Comparison of ENCODE assay signal across 1 cellular context in the genomic region with DNA sequence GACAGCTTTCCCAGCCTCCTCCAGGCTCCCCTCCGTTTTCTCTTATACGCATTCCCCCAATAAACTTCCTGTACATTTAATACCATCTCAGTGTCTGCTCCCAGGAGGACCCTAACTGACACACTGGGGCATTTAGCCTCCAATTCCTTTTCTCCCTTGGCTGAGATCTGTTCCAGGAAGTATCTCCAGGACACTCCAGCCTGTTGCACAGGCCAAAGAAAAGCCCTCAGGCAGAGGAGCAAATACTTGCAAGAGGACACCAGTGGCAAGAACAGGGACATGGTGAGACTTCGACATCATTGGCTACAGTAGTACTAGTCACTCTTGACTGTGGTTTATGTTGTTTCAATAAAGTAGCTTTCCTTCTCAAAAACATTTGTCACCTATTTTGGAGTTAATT.
TF ChIP-seq lines count a peak whose summit lies in the region.

No MANE protein-coding gene starts in this region.

TF ChIP-seq in HEK293T, 16 proteins besides CTCF, POLR2A, EP300 and RAD21 (continued from another document):
- TF ChIP-seq, protein P1, sequence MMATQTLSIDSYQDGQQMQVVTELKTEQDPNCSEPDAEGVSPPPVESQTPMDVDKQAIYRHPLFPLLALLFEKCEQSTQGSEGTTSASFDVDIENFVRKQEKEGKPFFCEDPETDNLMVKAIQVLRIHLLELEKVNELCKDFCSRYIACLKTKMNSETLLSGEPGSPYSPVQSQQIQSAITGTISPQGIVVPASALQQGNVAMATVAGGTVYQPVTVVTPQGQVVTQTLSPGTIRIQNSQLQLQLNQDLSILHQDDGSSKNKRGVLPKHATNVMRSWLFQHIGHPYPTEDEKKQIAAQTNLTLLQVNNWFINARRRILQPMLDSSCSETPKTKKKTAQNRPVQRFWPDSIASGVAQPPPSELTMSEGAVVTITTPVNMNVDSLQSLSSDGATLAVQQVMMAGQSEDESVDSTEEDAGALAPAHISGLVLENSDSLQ (IDR thresholded peaks at IDR 0.05): no peak
- TF ChIP-seq ELF4 (IDR thresholded peaks at IDR 0.05): no peak
- TF ChIP-seq HDGF (IDR thresholded peaks at IDR 0.05; ENCODE audit: borderline replicate concordance): no peak
- no peak for TF ChIP-seq SP1 (IDR thresholded peaks at IDR 0.05)
- no peak for TF ChIP-seq TARDBP (IDR thresholded peaks at IDR 0.05)
- no peak for TF ChIP-seq CTBP1 (IDR thresholded peaks at IDR 0.05; ENCODE audit: borderline replicate concordance)
- TF ChIP-seq FOXM1 (IDR thresholded peaks at IDR 0.05; ENCODE audit: borderline replicate concordance): no peak
- no peak for TF ChIP-seq FOXK2 (IDR thresholded peaks at IDR 0.05)
- TF ChIP-seq BHLHE40 (IDR thresholded peaks at IDR 0.05; ENCODE audit: borderline replicate concordance): no peak
- TF ChIP-seq LEF1 (IDR thresholded peaks at IDR 0.05; ENCODE audit: borderline replicate concordance): no peak
- TF ChIP-seq ZNF384 (IDR thresholded peaks at IDR 0.05): no peak
- TF ChIP-seq ARNT (IDR thresholded peaks at IDR 0.05): no peak
- no peak for TF ChIP-seq FOXA1 (IDR thresholded peaks at IDR 0.05)
- TF ChIP-seq SUZ12 (IDR thresholded peaks at IDR 0.05): no peak
